In genomic region chr5:1274471-1274870, GRCh38 we compare ENCODE assay signal across 38 cellular contexts. TPM values are rescaled to one million over a fixed set of nuclear protein-coding genes. Genes with fewer than 3 reads are reported as not detected.
"Had no signal": no experiment of that assay in that cellular context is flagged by ENCODE, and none has a peak within 500 bp of the region (broad histone marks: within the 10 kb centered on the region; RNA-seq: fewer than 3 reads in every experiment).

No MANE protein-coding gene starts in this region.

- H3K4me3 ChIP-seq: ascending aorta, cardiac muscle cell had no signal

- H3K27me3 Mint-ChIP-seq: activated CD4-positive, alpha-beta T cell treated with anti-CD3 and anti-CD28 coated beads for 36 hours; activated naive CD4-positive, alpha-beta T cell treated with anti-CD3 and anti-CD28 coated beads, Interleukin-2, amount 50 U/mL, for 24 hours; activated naive CD8-positive, alpha-beta T cell; activated naive CD8-positive, alpha-beta T cell treated with anti-CD3 and anti-CD28 coated beads, Interleukin-2, amount 50 U/mL, for 24 hours; activated T-cell treated with anti-CD3 and anti-CD28 coated beads, Interleukin-2, amount 50 U/mL, for 24 hours; brain; central memory CD8-positive, alpha-beta T cell; T-helper 17 cell had no signal

- H3K4me3 Mint-ChIP-seq: activated CD4-positive, alpha-beta memory T cell treated with anti-CD3 and anti-CD28 coated beads, Interleukin-2, amount 10 ng/mL, durations not matched to agents 7 days and 5 days; activated CD4-positive, alpha-beta T cell treated with anti-CD3 and anti-CD28 coated beads for 36 hours; activated CD8-positive, alpha-beta memory T cell treated with anti-CD3 and anti-CD28 coated beads, Interleukin-2, amount 10 ng/mL, durations not matched to agents 7 days and 5 days; activated CD8-positive, alpha-beta T cell treated with anti-CD3 and anti-CD28 coated beads, Interleukin-2, amount 10 ng/mL, durations not matched to agents 7 days and 5 days; activated naive CD4-positive, alpha-beta T cell treated with anti-CD3 and anti-CD28 coated beads, Interleukin-2, amount 10 ng/mL, durations not matched to agents 7 days and 5 days; activated naive CD4-positive, alpha-beta T cell treated with anti-CD3 and anti-CD28 coated beads, Interleukin-2, amount 50 U/mL, for 24 hours; activated naive CD8-positive, alpha-beta T cell; activated naive CD8-positive, alpha-beta T cell treated with anti-CD3 and anti-CD28 coated beads, Interleukin-2, amount 10 ng/mL, durations not matched to agents 7 days and 5 days; activated naive CD8-positive, alpha-beta T cell treated with anti-CD3 and anti-CD28 coated beads, Interleukin-2, amount 50 U/mL, for 24 hours; activated T-cell treated with anti-CD3 and anti-CD28 coated beads, Interleukin-2, amount 50 U/mL, for 24 hours; brain; central memory CD8-positive, alpha-beta T cell; T-helper 17 cell had no signal

- H3K27me3 ChIP-seq: ascending aorta, cardiac muscle cell had no signal

- DNase-seq: activated CD4-positive, alpha-beta memory T cell treated with anti-CD3 and anti-CD28 coated beads, Interleukin-2, amount 10 ng/mL, durations not matched to agents 7 days and 5 days; activated CD4-positive, alpha-beta T cell treated with anti-CD3 and anti-CD28 coated beads for 1 hour; activated CD4-positive, alpha-beta T cell treated with anti-CD3 and anti-CD28 coated beads for 36 hours; activated CD4-positive, alpha-beta T cell treated with anti-CD3 and anti-CD28 coated beads for 48 hours; activated CD4-positive, alpha-beta T cell treated with anti-CD3 and anti-CD28 coated beads, Interleukin-2, amount 50 U/mL, for 1 hour; activated CD4-positive, alpha-beta T cell treated with anti-CD3 and anti-CD28 coated beads, Interleukin-2, amount 50 U/mL, for 48 hours; activated CD4-positive, CD25-positive, alpha-beta regulatory T cell; activated CD8-positive, alpha-beta memory T cell treated with anti-CD3 and anti-CD28 coated beads for 24 hours; activated CD8-positive, alpha-beta memory T cell treated with anti-CD3 and anti-CD28 coated beads, Interleukin-2, amount 10 ng/mL, durations not matched to agents 7 days and 5 days; activated CD8-positive, alpha-beta memory T cell treated with anti-CD3 and anti-CD28 coated beads, Interleukin-2, amount 50 U/mL, for 48 hours; activated CD8-positive, alpha-beta T cell treated with anti-CD3 and anti-CD28 coated beads, Interleukin-2, amount 10 ng/mL, durations not matched to agents 7 days and 5 days; activated effector memory CD4-positive, alpha-beta T cell treated with Interleukin-2 at 50 U/mL for 16 hours; activated gamma-delta T cell; activated naive CD4-positive, alpha-beta T cell treated with anti-CD3 and anti-CD28 coated beads, Interleukin-2, amount 10 ng/mL, durations not matched to agents 7 days and 5 days; activated naive CD4-positive, alpha-beta T cell treated with Interleukin-2 at 50 U/mL for 16 hours; activated naive CD8-positive, alpha-beta T cell treated with anti-CD3 and anti-CD28 coated beads, Interleukin-2, amount 10 ng/mL, durations not matched to agents 7 days and 5 days; activated naive CD8-positive, alpha-beta T cell treated with anti-CD3 and anti-CD28 coated beads, Interleukin-2, amount 50 U/mL, for 24 hours; activated T-cell treated with anti-CD3 and anti-CD28 coated beads, Interleukin-2, amount 50 U/mL, for 24 hours; activated T-cell treated with anti-CD3 and anti-CD28 coated beads, Interleukin-2, amount 50 U/mL, for 48 hours; amygdala; anterior cingulate cortex; caudate nucleus; cerebellar nuclear complex; T-helper 17 cell; T1000 had no signal

- H3K27ac ChIP-seq: ascending aorta, cardiac muscle cell, VCaP had no signal

- H3K4me1 ChIP-seq: ascending aorta had no signal

- H3K4me1 Mint-ChIP-seq: activated CD4-positive, alpha-beta memory T cell treated with anti-CD3 and anti-CD28 coated beads, Interleukin-2, amount 10 ng/mL, durations not matched to agents 7 days and 5 days; activated CD4-positive, alpha-beta T cell treated with anti-CD3 and anti-CD28 coated beads for 36 hours; activated CD8-positive, alpha-beta memory T cell treated with anti-CD3 and anti-CD28 coated beads, Interleukin-2, amount 10 ng/mL, durations not matched to agents 7 days and 5 days; activated naive CD4-positive, alpha-beta T cell treated with anti-CD3 and anti-CD28 coated beads, Interleukin-2, amount 50 U/mL, for 24 hours; activated naive CD8-positive, alpha-beta T cell treated with anti-CD3 and anti-CD28 coated beads, Interleukin-2, amount 10 ng/mL, durations not matched to agents 7 days and 5 days; brain had no signal

- H3K9me3 Mint-ChIP-seq: activated naive CD4-positive, alpha-beta T cell treated with anti-CD3 and anti-CD28 coated beads, Interleukin-2, amount 50 U/mL, for 24 hours; activated naive CD8-positive, alpha-beta T cell treated with anti-CD3 and anti-CD28 coated beads, Interleukin-2, amount 50 U/mL, for 24 hours; activated T-cell treated with anti-CD3 and anti-CD28 coated beads, Interleukin-2, amount 50 U/mL, for 24 hours; activated T-helper 2 cell treated with anti-CD3 and anti-CD28 coated beads, Interferon-gamma antibody, Interleukin-2, Interleukin-4, amounts not matched to agents 10 μg/mL and 5 μg/mL and 100 μg/mL, durations not matched to agents 14 hours and 24 hours and 36 hours; central memory CD8-positive, alpha-beta T cell had no signal

- H3K36me3 Mint-ChIP-seq: brain had no signal

- H3K36me3 ChIP-seq: ascending aorta, cardiac muscle cell had no signal

- ATAC-seq: activated CD4-positive, alpha-beta T cell treated with anti-CD3 and anti-CD28 coated beads for 36 hours; activated CD4-positive, CD25-positive, alpha-beta regulatory T cell treated with anti-CD3 and anti-CD28 coated beads, Interleukin-2, amount 50 U/mL, for 24 hours; activated CD8-positive, alpha-beta memory T cell treated with anti-CD3 and anti-CD28 coated beads, Interleukin-2, amount 10 ng/mL, durations not matched to agents 7 days and 5 days; activated CD8-positive, alpha-beta T cell treated with anti-CD3 and anti-CD28 coated beads, Interleukin-2, amount 10 ng/mL, durations not matched to agents 7 days and 5 days; activated naive CD8-positive, alpha-beta T cell treated with anti-CD3 and anti-CD28 coated beads, Interleukin-2, amount 50 U/mL, for 24 hours; T-helper 17 cell had no signal

- H3K27ac Mint-ChIP-seq: activated CD4-positive, alpha-beta memory T cell treated with anti-CD3 and anti-CD28 coated beads, Interleukin-2, amount 10 ng/mL, durations not matched to agents 7 days and 5 days; activated CD4-positive, alpha-beta T cell treated with anti-CD3 and anti-CD28 coated beads for 36 hours; activated CD8-positive, alpha-beta memory T cell treated with anti-CD3 and anti-CD28 coated beads, Interleukin-2, amount 10 ng/mL, durations not matched to agents 7 days and 5 days; activated CD8-positive, alpha-beta T cell treated with anti-CD3 and anti-CD28 coated beads, Interleukin-2, amount 10 ng/mL, durations not matched to agents 7 days and 5 days; activated naive CD4-positive, alpha-beta T cell treated with anti-CD3 and anti-CD28 coated beads, Interleukin-2, amount 10 ng/mL, durations not matched to agents 7 days and 5 days; activated naive CD4-positive, alpha-beta T cell treated with anti-CD3 and anti-CD28 coated beads, Interleukin-2, amount 50 U/mL, for 24 hours; activated naive CD8-positive, alpha-beta T cell; activated naive CD8-positive, alpha-beta T cell treated with anti-CD3 and anti-CD28 coated beads, Interleukin-2, amount 50 U/mL, for 24 hours; activated T-cell treated with anti-CD3 and anti-CD28 coated beads, Interleukin-2, amount 50 U/mL, for 24 hours; activated T-helper 2 cell treated with anti-CD3 and anti-CD28 coated beads, Interferon-gamma antibody, Interleukin-2, Interleukin-4, amounts not matched to agents 10 μg/mL and 5 μg/mL and 100 μg/mL, durations not matched to agents 14 hours and 24 hours and 36 hours; brain; T-helper 17 cell had no signal

RNA-seq across cellular contexts. Expression of gene TERT, which starts 20.4 kb away (rescaled TPM):
- total RNA-seq: ascending aorta, bronchial epithelial cell, chondrocyte had no signal

RNA-seq across cellular contexts. Expression of gene SLC6A18, which starts 49.3 kb away (rescaled TPM):
- total RNA-seq: activated CD4-positive, alpha-beta memory T cell treated with anti-CD3 and anti-CD28 coated beads, Interleukin-2, amount 10 ng/mL, durations not matched to agents 7 days and 5 days; activated CD4-positive, alpha-beta T cell treated with anti-CD3 and anti-CD28 coated beads for 36 hours; activated CD8-positive, alpha-beta memory T cell treated with anti-CD3 and anti-CD28 coated beads, Interleukin-2, amount 10 ng/mL, durations not matched to agents 7 days and 5 days; activated CD8-positive, alpha-beta T cell treated with anti-CD3 and anti-CD28 coated beads, Interleukin-2, amount 10 ng/mL, durations not matched to agents 7 days and 5 days; activated naive CD8-positive, alpha-beta T cell treated with anti-CD3 and anti-CD28 coated beads, Interleukin-2, amount 10 ng/mL, durations not matched to agents 7 days and 5 days; activated T-helper 2 cell treated with anti-CD3 and anti-CD28 coated beads, Interferon-gamma antibody, Interleukin-2, Interleukin-4, amounts not matched to agents 10 μg/mL and 5 μg/mL and 100 μg/mL, durations not matched to agents 14 hours and 24 hours and 36 hours; ascending aorta; bronchial epithelial cell; cardiac muscle cell; chondrocyte; T-helper 1 cell treated with Interleukin-12 subunit alpha and Interleukin-12 subunit beta and Interleukin-4 antibody, amounts not matched to agents 30 ng/mL and 1 ng/mL, for 36 hours; T-helper 17 cell; T-helper 2 cell treated with Interferon-gamma antibody and Interleukin-4, amounts not matched to agents 100 ng/mL and 5 ng/mL, for 36 hours had no signal
